In genomic region chr19:48333467-48334384, GRCh38 we compare ENCODE assay signal across 9 cellular contexts. TPM values are rescaled to one million over a fixed set of nuclear protein-coding genes. Genes with fewer than 3 reads are reported as not detected.
DNase-seq lines count a peak whose midpoint lies in the region; ATAC-seq and TF ChIP-seq lines count a peak whose summit lies in the region.
"Had no signal": no experiment of that assay in that cellular context is flagged by ENCODE, and none has a peak within 500 bp of the region (broad histone marks: within the 10 kb centered on the region; RNA-seq: fewer than 3 reads in every experiment).

No MANE protein-coding gene starts in this region.

- no peaks in the 10 kb centered on the region for H3K27me3 ChIP-seq in duodenal mucosa (ENCODE audit: control insufficient read depth in 1 of 2, insufficient read depth in 2 of 2, low read length in 2 of 2)
- H3K27me3 ChIP-seq in lung (ENCODE audit: control insufficient read depth, insufficient read depth) = no peaks in the 10 kb centered on the region

- 4 to 5% methylated on average over 40 to 54 of the region's 54 CpGs for WGBS in lung, 2 donors

- H3K4me1 ChIP-seq in duodenal mucosa (ENCODE audit: control insufficient read depth in 1 of 2, insufficient read depth in 2 of 2, low read length in 2 of 2) (peaks cover 28 to 40% of the 10 kb centered on the region in 2 donors), lung (ENCODE audit: control insufficient read depth in 2 of 2, insufficient read depth in 2 of 2, low read length in 2 of 2) (peaks cover 0 to 8% of the 10 kb centered on the region in 2 donors)

- H3K27ac ChIP-seq in duodenal mucosa (ENCODE audit: low read depth, low read length) (peak overlapping the region; percentile 95), lung (ENCODE audit: low read depth in 1 of 2, low read length in 1 of 2) (peak overlapping the region; percentile 74 to 93)

- H3K9me3 ChIP-seq in duodenal mucosa (ENCODE audit: control insufficient read depth in 1 of 2, low read length in 2 of 2) = peaks cover 0 to 2% of the 10 kb centered on the region in 2 donors
- H3K9me3 ChIP-seq in lung (ENCODE audit: control insufficient read depth in 2 of 2, insufficient read depth in 1 of 2, low read length in 1 of 2) = no peaks in the 10 kb centered on the region

- peak; percentile 92 for DNase-seq in AG10803 (ENCODE audit: low read depth)
- peak; percentile 53 for DNase-seq in NCI-H524 treated with DMSO at 0.1 percent for 48 hours (lab: John Stamatoyannopoulos, UW)
- peak; percentile 93 to 94 for DNase-seq in activated CD4-positive, alpha-beta T cell treated with anti-CD3 and anti-CD28 coated beads, Interleukin-2, amount 50 U/mL, for 48 hours
- DNase-seq in lung (ENCODE audit: low spot score) = peak; percentile 92
- DNase-seq in stimulated activated CD4-positive, alpha-beta T cell treated with anti-CD3 and anti-CD28 coated beads, TNF-alpha, amount 100 ng/mL, for 1 hour (ENCODE audit: low read depth in 3 of 3, low spot score in 1 of 3) = peak; percentile 84 to 90 (median 88)

- ATAC-seq in GM19025 (IDR thresholded peaks at IDR 0.05; ENCODE audit: low read depth, unreplicated experiment) (peak; percentile 43), HG03432 (IDR thresholded peaks at IDR 0.05; ENCODE audit: unreplicated experiment) (peak; percentile 58), lung (ENCODE audit: insufficient read depth, low FRiP score) (peak; percentile 85)

- H3K4me3 ChIP-seq in AG10803 (ENCODE audit: low read length) = peak overlapping the region; percentile 58
- peak overlapping the region; percentile 71 to 89 for H3K4me3 ChIP-seq in duodenal mucosa (ENCODE audit: low read depth in 1 of 2, low read length in 2 of 2)
- peak overlapping the region; percentile 20 for H3K4me3 ChIP-seq in lung

- H3K36me3 ChIP-seq in duodenal mucosa (ENCODE audit: control insufficient read depth in 1 of 2, insufficient read depth in 2 of 2, low read length in 2 of 2) (no peaks in the 10 kb centered on the region), lung (ENCODE audit: control insufficient read depth in 2 of 2, insufficient read depth in 2 of 2, low read length in 2 of 2) (peaks cover 0 to 3% of the 10 kb centered on the region in 2 donors)

- peak; percentile 72 for TF ChIP-seq CTCF in AG10803 (conservative IDR thresholded peaks at IDR 0.05; ENCODE audit: low read length)
- peak; percentile 96 for TF ChIP-seq CTCF in lung (IDR thresholded peaks at IDR 0.05; ENCODE audit: control extremely low read depth, extremely low read depth)

- H3K9ac ChIP-seq in duodenal mucosa (ENCODE audit: low read depth in 1 of 2, low read length in 2 of 2) = peak overlapping the region; percentile 94 to 97

RNA-seq across cellular contexts. Expression of gene EMP3, which starts 8.4 kb away (rescaled TPM):
- total RNA-seq in lung = 100 to 1,000 TPM in 1 of 2 donors, 10 to 100 TPM in 1; 36.9 to 189 TPM
- 100 to 1,000 TPM; 256 to 276 TPM for polyA plus RNA-seq in lung

RNA-seq across cellular contexts. Expression of gene TMEM143, which starts 30.0 kb away (rescaled TPM):
- total RNA-seq in lung = 10 to 100 TPM; 10.9 to 12.3 TPM
- polyA plus RNA-seq in lung = 1 to 10 TPM; 4.1 to 7.6 TPM

RNA-seq across cellular contexts. Expression of gene SYNGR4, which starts 30.4 kb away (rescaled TPM):
- total RNA-seq in lung = not detected
- polyA plus RNA-seq in lung = not detected
- total RNA-seq: HT1080 had no signal

RNA-seq across cellular contexts. Expression of gene KDELR1, which starts 57.6 kb away (rescaled TPM):
- total RNA-seq in lung = 100 to 1,000 TPM; 101 to 142 TPM
- polyA plus RNA-seq in lung = 100 to 1,000 TPM; 108 to 156 TPM

RNA-seq across cellular contexts. Expression of gene GRIN2D, which starts 59.7 kb away (rescaled TPM):
- total RNA-seq in lung = 1 to 10 TPM in 1 of 2 donors, under 1 TPM in 1; 0.54 to 1.0 TPM
- polyA plus RNA-seq in lung = under 1 TPM; 0.26 to 0.32 TPM

Comparison
In these comparisons a context has a peak if more than half of its experiments do, and no peak if none do; other contexts are left out.
1. Peak in every context shown above with its lines: DNase-seq, ATAC-seq, H3K4me3 ChIP-seq and H3K27ac ChIP-seq.
2. H3K4me3 ChIP-seq: peak in every context shown above with its lines; median percentile 80 in duodenal mucosa; 58 in AG10803; 20 in lung.